28 cellular contexts compared by ENCODE assay signal in the genomic region with DNA sequence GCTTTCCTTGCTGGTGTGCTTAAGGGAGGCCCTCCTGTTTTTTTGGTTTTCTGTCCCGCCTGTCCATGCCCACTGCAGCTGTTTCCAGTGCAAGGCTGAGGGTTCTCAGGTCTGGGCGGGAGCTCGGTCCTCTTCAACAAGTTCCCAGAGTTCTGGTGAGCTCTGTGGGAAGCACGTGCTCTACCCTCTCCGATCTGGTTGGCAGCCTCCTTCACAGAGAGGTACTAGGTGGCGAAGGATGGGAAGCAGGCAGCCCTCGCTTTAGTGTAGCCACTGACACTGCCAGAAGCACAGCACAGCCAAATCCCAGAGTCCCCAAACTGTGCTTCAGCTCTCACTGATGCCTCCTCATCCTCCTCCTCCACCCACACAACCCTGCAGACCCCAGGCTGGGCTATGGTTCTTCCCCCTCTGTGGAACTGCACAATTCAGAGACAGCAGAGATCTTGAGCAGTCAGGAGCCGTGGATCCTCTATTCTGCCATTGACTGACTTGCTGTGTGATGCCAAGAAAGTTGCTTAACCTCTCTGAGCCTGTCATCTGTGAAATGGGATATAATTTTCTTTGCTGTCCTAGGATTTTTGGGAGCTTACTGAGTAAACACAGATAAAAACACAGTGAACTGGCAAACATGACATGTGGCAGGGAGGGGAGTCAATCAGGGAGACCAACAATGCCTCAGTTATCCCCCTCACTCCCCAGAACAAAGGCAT. TPM values are rescaled to one million over a fixed set of nuclear protein-coding genes. Genes with fewer than 3 reads are reported as not detected.
"Had no signal": no experiment of that assay in that cellular context is flagged by ENCODE, and none has a peak within 500 bp of the region (broad histone marks: within the 10 kb centered on the region; RNA-seq: fewer than 3 reads in every experiment).

No MANE protein-coding gene starts in this region.

- H3K9me3 Mint-ChIP-seq: effector memory CD8-positive, alpha-beta T cell; naive thymus-derived CD4-positive, alpha-beta T cell; nephron progenitor cell; stimulated activated naive CD8-positive, alpha-beta T cell treated with anti-CD3 and anti-CD28 coated beads, Interleukin-15, amount 100 ng/mL, for 72 hours had no signal

- H3K36me3 Mint-ChIP-seq: stimulated activated naive B cell treated with anti-CD40 and anti-IgM and Interleukin-4, amounts not matched to agents 10 μg/mL and 1 μg/mL and 100 μg/mL, for 72 hours had no signal

- H3K27me3 Mint-ChIP-seq: stimulated activated naive CD8-positive, alpha-beta T cell treated with anti-CD3 and anti-CD28 coated beads, Interleukin-15, amount 100 ng/mL, for 72 hours had no signal

- DNase-seq: effector memory CD8-positive, alpha-beta T cell; esophagus squamous epithelium; foreskin fibroblast; glutamatergic neuron; kidney; left cardiac atrium; mesendoderm; naive thymus-derived CD4-positive, alpha-beta T cell; nephron progenitor cell; psoas muscle; retina; sigmoid colon; stimulated activated CD4-positive, alpha-beta T cell treated with anti-CD3 and anti-CD28 coated beads, Interleukin-2, amount 100 ng/mL, for 24 hours; stimulated activated CD4-positive, alpha-beta T cell treated with anti-CD3 and anti-CD28 coated beads, Interleukin-4, amount 100 ng/mL, for 4 hours; stimulated activated naive B cell treated with anti-CD40 and anti-IgM and Interleukin-4, amounts not matched to agents 10 μg/mL and 1 μg/mL and 100 μg/mL, for 72 hours; stimulated activated naive CD8-positive, alpha-beta T cell treated with anti-CD3 and anti-CD28 coated beads, Interleukin-15, amount 100 ng/mL, for 72 hours; testis; upper lobe of right lung had no signal

- H3K4me3 ChIP-seq: esophagus squamous epithelium, gastroesophageal sphincter, hepatocyte, psoas muscle, sigmoid colon, skin epidermis, testis, tibial nerve, upper lobe of right lung, vagina had no signal

- H3K27ac ChIP-seq: esophagus squamous epithelium, gastroesophageal sphincter, neutrophil, psoas muscle, sigmoid colon, skin epidermis, testis, tibial nerve, upper lobe of right lung, vagina had no signal

- H3K79me2 ChIP-seq: hepatocyte had no signal

- H3K27ac Mint-ChIP-seq: effector memory CD8-positive, alpha-beta T cell; naive thymus-derived CD4-positive, alpha-beta T cell; nephron progenitor cell; stimulated activated naive B cell treated with anti-CD40 and anti-IgM and Interleukin-4, amounts not matched to agents 10 μg/mL and 1 μg/mL and 100 μg/mL, for 72 hours; stimulated activated naive CD8-positive, alpha-beta T cell treated with anti-CD3 and anti-CD28 coated beads, Interleukin-15, amount 100 ng/mL, for 72 hours had no signal

- H3K4me1 ChIP-seq: gastroesophageal sphincter, psoas muscle, testis, tibial nerve, upper lobe of right lung, vagina had no signal

- H3K9me3 ChIP-seq: esophagus squamous epithelium, neutrophil, psoas muscle, sigmoid colon, testis, tibial nerve, upper lobe of right lung, vagina had no signal

- H2AFZ ChIP-seq: hepatocyte had no signal

- H3K4me3 Mint-ChIP-seq: effector memory CD8-positive, alpha-beta T cell; naive thymus-derived CD4-positive, alpha-beta T cell; nephron progenitor cell; stimulated activated naive B cell treated with anti-CD40 and anti-IgM and Interleukin-4, amounts not matched to agents 10 μg/mL and 1 μg/mL and 100 μg/mL, for 72 hours; stimulated activated naive CD8-positive, alpha-beta T cell treated with anti-CD3 and anti-CD28 coated beads, Interleukin-15, amount 100 ng/mL, for 72 hours had no signal

- H3K4me1 Mint-ChIP-seq: naive thymus-derived CD4-positive, alpha-beta T cell; stimulated activated naive CD8-positive, alpha-beta T cell treated with anti-CD3 and anti-CD28 coated beads, Interleukin-15, amount 100 ng/mL, for 72 hours had no signal

- H3K27me3 ChIP-seq: hepatocyte, testis, tibial nerve, upper lobe of right lung, vagina had no signal

- ATAC-seq: effector memory CD8-positive, alpha-beta T cell; gastroesophageal sphincter; naive thymus-derived CD4-positive, alpha-beta T cell; psoas muscle; stimulated activated naive B cell treated with anti-CD40 and anti-IgM and Interleukin-4, amounts not matched to agents 10 μg/mL and 1 μg/mL and 100 μg/mL, for 72 hours; stimulated activated naive CD8-positive, alpha-beta T cell treated with anti-CD3 and anti-CD28 coated beads, Interleukin-15, amount 100 ng/mL, for 72 hours; upper lobe of right lung had no signal

- H3K4me2 ChIP-seq: hepatocyte had no signal

- H3K36me3 ChIP-seq: esophagus squamous epithelium, gastroesophageal sphincter, neutrophil, sigmoid colon, upper lobe of right lung, vagina had no signal

- FAIRE-seq: kidney had no signal

RNA-seq across cellular contexts. Expression of gene KCNK12, which starts 10.5 kb away (rescaled TPM):
- total RNA-seq: gastroesophageal sphincter, left cardiac atrium, liver, lung microvascular endothelial cell, osteoblast, psoas muscle, subcutaneous adipose tissue, upper lobe of right lung, vagina had no signal
- polyA plus RNA-seq: liver had no signal
